Comparison of ENCODE assay signal across 8 cellular contexts in the genomic region with DNA sequence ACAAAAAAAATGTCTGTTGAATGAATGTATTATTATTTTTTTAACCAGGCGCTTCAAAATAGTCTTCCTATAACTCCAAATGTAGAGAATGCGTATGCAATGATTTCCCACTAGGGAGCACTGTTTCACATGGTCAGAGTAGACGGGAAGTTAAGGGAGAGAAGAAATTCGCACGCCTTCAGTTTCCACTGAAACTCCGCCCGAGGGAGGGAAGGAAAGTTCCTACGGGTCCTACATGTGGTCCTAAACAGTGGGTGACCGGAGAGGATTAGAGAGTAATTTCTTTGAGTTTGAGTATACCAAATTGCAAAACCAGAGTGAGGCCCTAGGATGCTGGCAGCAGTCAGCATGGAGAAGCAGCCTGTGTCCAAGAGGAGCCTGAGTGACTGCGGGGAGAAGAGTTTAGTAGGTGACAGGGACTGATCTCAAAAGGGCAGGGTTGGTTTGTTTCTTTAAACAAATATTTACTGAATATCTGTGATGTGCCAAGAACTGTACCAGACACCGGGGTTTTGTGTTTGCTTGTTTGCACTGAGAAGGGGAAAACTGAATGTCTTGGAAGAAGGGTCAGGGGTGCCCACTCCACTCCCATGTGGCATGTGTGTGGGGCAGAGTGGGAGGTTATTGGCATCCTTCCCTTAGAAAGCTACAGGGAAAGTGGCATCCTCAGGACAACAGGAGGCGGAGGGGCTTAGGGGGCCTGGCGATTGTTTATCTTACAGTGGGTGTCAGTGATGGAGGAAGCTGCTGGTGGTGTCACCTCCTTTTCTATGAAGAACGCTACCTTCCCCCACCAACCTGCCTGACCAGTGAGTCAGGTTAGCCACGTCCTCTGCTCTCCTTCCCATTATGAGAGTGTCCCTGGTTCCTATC. TPM values are rescaled to one million over a fixed set of nuclear protein-coding genes. Genes with fewer than 3 reads are reported as not detected.
DNase-seq lines count a peak whose midpoint lies in the region; ATAC-seq lines count a peak whose summit lies in the region.

No MANE protein-coding gene starts in this region.

- peaks cover 10% of the 10 kb centered on the region for H3K4me1 Mint-ChIP-seq in activated naive CD4-positive, alpha-beta T cell treated with anti-CD3 and anti-CD28 coated beads for 36 hours (ENCODE audit: low read depth)
- H3K4me1 Mint-ChIP-seq in stimulated activated memory B cell treated with anti-CD40 and anti-IgM and Interleukin-4, amounts not matched to agents 10 μg/mL and 1 μg/mL and 100 μg/mL, for 72 hours: peaks cover 25% of the 10 kb centered on the region

- H3K4me3 Mint-ChIP-seq in activated naive CD4-positive, alpha-beta T cell treated with anti-CD3 and anti-CD28 coated beads for 36 hours: peak overlapping the region; percentile 53
- peak overlapping the region; percentile 32 for H3K4me3 Mint-ChIP-seq in stimulated activated memory B cell treated with anti-CD40 and anti-IgM and Interleukin-4, amounts not matched to agents 10 μg/mL and 1 μg/mL and 100 μg/mL, for 72 hours

- H3K27me3 ChIP-seq in adipocyte (replicated peaks; ENCODE audit: control insufficient read depth, insufficient read depth, low read length): no peaks in the 10 kb centered on the region

- peaks cover 10% of the 10 kb centered on the region for H3K4me1 ChIP-seq in adipocyte (ENCODE audit: control insufficient read depth, insufficient read depth, low read length)

- no peaks in the 10 kb centered on the region for H3K36me3 ChIP-seq in adipocyte (ENCODE audit: control insufficient read depth, insufficient read depth, low read length, severe bottlenecking)

- no peaks in the 10 kb centered on the region for H3K27me3 Mint-ChIP-seq in activated naive CD4-positive, alpha-beta T cell treated with anti-CD3 and anti-CD28 coated beads for 36 hours (ENCODE audit: low read depth)
- no peaks in the 10 kb centered on the region for H3K27me3 Mint-ChIP-seq in stimulated activated memory B cell treated with anti-CD40 and anti-IgM and Interleukin-4, amounts not matched to agents 10 μg/mL and 1 μg/mL and 100 μg/mL, for 72 hours

- intact Hi-C loops in activated naive CD4-positive, alpha-beta T cell treated with anti-CD3 and anti-CD28 coated beads for 36 hours (cut with micrococcal nuclease): no loop called here

- H3K9ac ChIP-seq in adipocyte (ENCODE audit: low read length): peak overlapping the region; percentile 57

- H3K9me3 Mint-ChIP-seq in activated naive CD4-positive, alpha-beta T cell treated with anti-CD3 and anti-CD28 coated beads for 36 hours: no peaks in the 10 kb centered on the region
- H3K9me3 Mint-ChIP-seq in stimulated activated memory B cell treated with anti-CD40 and anti-IgM and Interleukin-4, amounts not matched to agents 10 μg/mL and 1 μg/mL and 100 μg/mL, for 72 hours: no peaks in the 10 kb centered on the region

- H3K36me3 Mint-ChIP-seq in activated naive CD4-positive, alpha-beta T cell treated with anti-CD3 and anti-CD28 coated beads for 36 hours (ENCODE audit: low read depth): no peaks in the 10 kb centered on the region
- no peaks in the 10 kb centered on the region for H3K36me3 Mint-ChIP-seq in stimulated activated memory B cell treated with anti-CD40 and anti-IgM and Interleukin-4, amounts not matched to agents 10 μg/mL and 1 μg/mL and 100 μg/mL, for 72 hours

- CTCF ChIA-PET in activated naive CD4-positive, alpha-beta T cell treated with anti-CD3 and anti-CD28 coated beads for 36 hours (lab: Charles Lee): interaction anchor here (0.6 to 1.6 kb wide), 7 partner anchors 10 to 71 kb away, joined by 3 to 7 read pairs (median 3); a partner anchor contains a TSS

- no peaks in the 10 kb centered on the region for H3K9me3 ChIP-seq in adipocyte (ENCODE audit: control insufficient read depth, low read length)

- peak overlapping the region; percentile 45 for H3K4me3 ChIP-seq in adipocyte (ENCODE audit: low read length)

- peak overlapping the region; percentile 2 for H3K27ac Mint-ChIP-seq in activated naive CD4-positive, alpha-beta T cell treated with anti-CD3 and anti-CD28 coated beads for 36 hours
- H3K27ac Mint-ChIP-seq in stimulated activated memory B cell treated with anti-CD40 and anti-IgM and Interleukin-4, amounts not matched to agents 10 μg/mL and 1 μg/mL and 100 μg/mL, for 72 hours: peak overlapping the region; percentile 58

- peak; percentile 55 for ATAC-seq in stimulated activated memory B cell treated with anti-CD40 and anti-IgM and Interleukin-4, amounts not matched to agents 10 μg/mL and 1 μg/mL and 100 μg/mL, for 72 hours
- ATAC-seq in GM21723 (IDR thresholded peaks at IDR 0.05; ENCODE audit: unreplicated experiment) (no peak), HG02763 (IDR thresholded peaks at IDR 0.05; ENCODE audit: unreplicated experiment) (no peak)

- DNase-seq in activated naive CD4-positive, alpha-beta T cell treated with anti-CD3 and anti-CD28 coated beads for 36 hours: peak; percentile 53
- DNase-seq in activated naive CD4-positive, alpha-beta T cell (lab: John Stamatoyannopoulos, UW): no peak
- peak; percentile 44 for DNase-seq in NCI-H460 (ENCODE audit: extremely low read depth, low read depth)
- peak; percentile 82 for DNase-seq in adipocyte (ENCODE audit: low read depth)
- DNase-seq in hepatic stellate cell (ENCODE audit: low spot score): peak; percentile 58

RNA-seq across cellular contexts. Expression of a gene that starts 22.8 kb away (rescaled TPM):
- total RNA-seq in activated naive CD4-positive, alpha-beta T cell treated with anti-CD3 and anti-CD28 coated beads for 36 hours: not detected
- total RNA-seq in NCI-H460 (2014; rRNA removed; shearing (Covaris generic)): not detected in 2 replicates
- polyA plus RNA-seq in NCI-H460 (2014; cell fraction: nucleus; rRNA removed): not detected in 2 replicates

RNA-seq across cellular contexts. Expression of a gene that starts 31.4 kb away (rescaled TPM):
- total RNA-seq in activated naive CD4-positive, alpha-beta T cell treated with anti-CD3 and anti-CD28 coated beads for 36 hours: 100 to 1,000 TPM; 147 to 154 TPM
- total RNA-seq in NCI-H460 (2014; rRNA removed; shearing (Covaris generic)): 43.6 and 49.8 TPM in 2 replicates
- polyA plus RNA-seq in NCI-H460 (2014; cell fraction: nucleus; rRNA removed): 48.2 and 61.3 TPM in 2 replicates

RNA-seq across cellular contexts. Expression of a gene that starts 33.7 kb away (rescaled TPM):
- 100 to 1,000 TPM; 143 to 155 TPM for total RNA-seq in activated naive CD4-positive, alpha-beta T cell treated with anti-CD3 and anti-CD28 coated beads for 36 hours
- 0.62 TPM in 1 of 2 replicates, not detected in the other for total RNA-seq in NCI-H460 (2014; rRNA removed; shearing (Covaris generic))
- 0.20 and 1.9 TPM in 2 replicates for polyA plus RNA-seq in NCI-H460 (2014; cell fraction: nucleus; rRNA removed)

RNA-seq across cellular contexts. Expression of a gene that starts 33.9 kb away (rescaled TPM):
- total RNA-seq in activated naive CD4-positive, alpha-beta T cell treated with anti-CD3 and anti-CD28 coated beads for 36 hours: 1 to 10 TPM; 4.5 to 4.9 TPM
- 2.3 and 4.5 TPM in 2 replicates for total RNA-seq in NCI-H460 (2014; rRNA removed; shearing (Covaris generic))
- polyA plus RNA-seq in NCI-H460 (2014; cell fraction: nucleus; rRNA removed): 1.6 and 4.4 TPM in 2 replicates

Comparison
In these comparisons a context has a peak if more than half of its experiments do, and no peak if none do; other contexts are left out.
1. DNase-seq: peak in activated naive CD4-positive, alpha-beta T cell treated with anti-CD3 and anti-CD28 coated beads for 36 hours (single experiment), NCI-H460 (single experiment), adipocyte (single experiment) and hepatic stellate cell (single experiment); none in activated naive CD4-positive, alpha-beta T cell (0 of 4).
2. RNA of a gene that starts 33.7 kb away (total RNA-seq): 143 to 155 TPM in activated naive CD4-positive, alpha-beta T cell treated with anti-CD3 and anti-CD28 coated beads for 36 hours; 0.62 TPM in NCI-H460; every median in the first group is over 10 times any median in the second.